ENCODE assay signal across 9 cellular contexts in the genomic region with DNA sequence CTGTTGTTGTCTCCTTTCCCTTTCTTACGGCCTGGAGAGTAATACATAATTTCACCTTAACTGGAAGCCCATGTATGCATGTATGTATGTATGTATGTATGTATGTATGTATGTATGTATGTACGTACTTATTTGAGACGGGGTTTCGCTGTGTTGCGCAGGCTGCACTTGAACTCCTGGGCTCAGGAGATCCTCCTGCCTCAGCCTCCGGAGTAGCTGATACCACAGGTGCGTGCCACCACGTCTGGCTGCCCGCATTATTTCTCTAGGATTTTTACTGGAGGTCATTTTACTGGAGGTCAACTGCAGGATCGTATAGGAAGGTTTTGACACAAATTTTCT. TPM values are rescaled to one million over a fixed set of nuclear protein-coding genes. Genes with fewer than 3 reads are reported as not detected.
DNase-seq lines count a peak whose midpoint lies in the region; ATAC-seq, FAIRE-seq and TF ChIP-seq lines count a peak whose summit lies in the region.
"Had no signal": no experiment of that assay in that cellular context is flagged by ENCODE, and none has a peak within 500 bp of the region (broad histone marks: within the 10 kb centered on the region; RNA-seq: fewer than 3 reads in every experiment).

No MANE protein-coding gene starts in this region.

- no peaks in the 10 kb centered on the region for H3K9me3 ChIP-seq in ES-I3 (ENCODE audit: control insufficient read depth, insufficient read depth, low read length)
- H3K9me3 ChIP-seq in esophagus squamous epithelium, result no peaks in the 10 kb centered on the region
- no peaks in the 10 kb centered on the region for H3K9me3 ChIP-seq in sigmoid colon

- H3K27me3 ChIP-seq in esophagus squamous epithelium, result peaks cover 0 to 9% (median 0%) of the 10 kb centered on the region in 4 donors
- H3K27me3 ChIP-seq in sigmoid colon, result no peaks in the 10 kb centered on the region

- peak overlapping the region; percentile 14; the same call in 1 of the 2 replicates for H3K9ac ChIP-seq in ES-I3 (ENCODE audit: low read depth, low read length)

- FAIRE-seq in GM12891 (lab: Jason Lieb, UNC), result no peak

- intact Hi-C loops in esophagus squamous epithelium (cut with DNase I) (no loop called here), sigmoid colon (cut with DNase I) (loop anchor here (2.0 to 5.0 kb wide), 3 partner anchors 71 to 146 kb away; a partner anchor contains a TSS)

- TF ChIP-seq POLR2A in esophagus squamous epithelium (IDR thresholded peaks at IDR 0.05), result no peak
- TF ChIP-seq POLR2A in sigmoid colon (IDR thresholded peaks at IDR 0.05), result no peak
- no peak for TF ChIP-seq POLR2A in GM12891 (IDR thresholded peaks at IDR 0.05; ENCODE audit: low read depth, low read length)

- H3K36me3 ChIP-seq in ES-I3 (ENCODE audit: insufficient read depth, low read length) (no peaks in the 10 kb centered on the region), esophagus squamous epithelium (peaks cover 0 to 29% (median 15%) of the 10 kb centered on the region in 3 donors), sigmoid colon (peaks cover 0 to 25% (median 14%) of the 10 kb centered on the region in 4 donors)

- DNase-seq in LNCaP clone FGC (ENCODE audit: low read depth), result no peak
- DNase-seq in esophagus squamous epithelium (lab: John Stamatoyannopoulos, UW), result no peak
- no peak for DNase-seq in sigmoid colon
- DNase-seq in GM12891 (ENCODE audit: insufficient read length, low spot score), result no peak
- no peak for DNase-seq in effector CD8-positive, alpha-beta T cell (lab: John Stamatoyannopoulos, UW)
- DNase-seq: cortex of kidney had no signal

- TF ChIP-seq CTCF in LNCaP clone FGC (IDR thresholded peaks at IDR 0.05; ENCODE audit: control insufficient read depth, extremely low read depth, insufficient read depth) (no peak), esophagus squamous epithelium (IDR thresholded peaks at IDR 0.05) (no peak), sigmoid colon (IDR thresholded peaks at IDR 0.05) (no peak)

- 0 out of 2 replicates have a peak, but pooled peaks cover 5% of the 10 kb centered on the region for H3K4me1 ChIP-seq in ES-I3 (ENCODE audit: insufficient read depth, low read length)
- peaks cover 5 to 21% (median 11%) of the 10 kb centered on the region in 3 donors for H3K4me1 ChIP-seq in esophagus squamous epithelium
- peaks cover 0 to 18% (median 12%) of the 10 kb centered on the region in 4 donors for H3K4me1 ChIP-seq in sigmoid colon

- H3K4me3 ChIP-seq in LNCaP clone FGC (ENCODE audit: low read depth, low read length) (peak overlapping the region; percentile 16), esophagus squamous epithelium (peak overlapping the region in 3 of 4 donors; percentile 81 to 96 (median 88)), sigmoid colon (peak overlapping the region; percentile 7 to 68 (median 31))

- TF ChIP-seq EP300 in sigmoid colon (IDR thresholded peaks at IDR 0.05), result no peak

- ATAC-seq in HG03045 (IDR thresholded peaks at IDR 0.05; ENCODE audit: unreplicated experiment), result no peak
- no peak for ATAC-seq in GM18520 (IDR thresholded peaks at IDR 0.05; ENCODE audit: unreplicated experiment)

- H3K27ac ChIP-seq in esophagus squamous epithelium (peak overlapping the region in 1 of 4 donors; percentile 52), sigmoid colon (peak overlapping the region; percentile 52 to 71 (median 56))

- 49 to 52% methylated on average over 8 to 10 of the region's 10 CpGs for WGBS in esophagus squamous epithelium, 2 donors
- 42 to 54% methylated on average over 10 of the region's 10 CpGs for WGBS in sigmoid colon, 2 donors

TF ChIP-seq in GM12891, 5 proteins besides CTCF, POLR2A, EP300 and RAD21:
- TF ChIP-seq TAF1 (IDR thresholded peaks at IDR 0.05; ENCODE audit: low read depth, low read length), result no peak

RNA-seq across cellular contexts. Expression of a gene that starts 0.6 kb away (rescaled TPM):
- 100 to 1,000 TPM; 151 to 231 (median 168) TPM for total RNA-seq in esophagus squamous epithelium
- total RNA-seq in sigmoid colon, result 100 to 1,000 TPM; 122 to 183 (median 156) TPM
- polyA plus RNA-seq in sigmoid colon, result 100 to 1,000 TPM in 1 of 3 donors, 10 to 100 TPM in 2; 69.1 to 243 (median 95.3) TPM
- 69.5 TPM for polyA plus RNA-seq in GM12891 (2012; ENCODE audit: low read depth, missing spikeins)

RNA-seq across cellular contexts. Expression of a gene that starts 45.3 kb away (rescaled TPM):
- total RNA-seq in esophagus squamous epithelium, result 1 to 10 TPM in 3 of 4 donors, under 1 TPM in 1; 0.88 to 2.3 (median 1.3) TPM
- 1 to 10 TPM in 3 of 4 donors, under 1 TPM in 1; 0.82 to 3.0 (median 1.8) TPM for total RNA-seq in sigmoid colon
- 1 to 10 TPM in 1 of 3 donors, under 1 TPM in 2; under 0.01 to 6.4 (median 0.46) TPM for polyA plus RNA-seq in sigmoid colon
- 6.3 TPM for polyA plus RNA-seq in GM12891 (2012; ENCODE audit: low read depth, missing spikeins)

RNA-seq across cellular contexts. Expression of a gene that starts 51.6 kb away (rescaled TPM):
- total RNA-seq in esophagus squamous epithelium, result 10 to 100 TPM; 37.2 to 62.5 (median 40.2) TPM
- 10 to 100 TPM; 43.2 to 85.8 (median 69.3) TPM for total RNA-seq in sigmoid colon
- polyA plus RNA-seq in sigmoid colon, result 10 to 100 TPM; 12.0 to 33.8 (median 15.7) TPM
- 24.1 TPM for polyA plus RNA-seq in GM12891 (2012; ENCODE audit: low read depth, missing spikeins)

RNA-seq across cellular contexts. Expression of a gene that starts 58.8 kb away (rescaled TPM):
- total RNA-seq in esophagus squamous epithelium (10 to 100 TPM; 42.8 to 96.9 (median 60.4) TPM), sigmoid colon (100 to 1,000 TPM in 1 of 4 donors, 10 to 100 TPM in 3; 54.6 to 108 (median 82.5) TPM)
- 10 to 100 TPM; 34.9 to 89.1 (median 43.2) TPM for polyA plus RNA-seq in sigmoid colon
- polyA plus RNA-seq in GM12891 (2012; ENCODE audit: low read depth, missing spikeins), result 100 TPM

Comparison
In these comparisons a context has a peak if more than half of its experiments do, and no peak if none do; other contexts are left out.
1. H3K4me3 ChIP-seq: peak in every context shown above with its lines; median percentile 88 in esophagus squamous epithelium; 31 in sigmoid colon; 16 in LNCaP clone FGC.